24 cellular contexts compared by ENCODE assay signal in genomic region chr12:65853489-65854157, GRCh38. TPM values are rescaled to one million over a fixed set of nuclear protein-coding genes. Genes with fewer than 3 reads are reported as not detected.
DNase-seq lines count a peak whose midpoint lies in the region; ATAC-seq, FAIRE-seq and TF ChIP-seq lines count a peak whose summit lies in the region.
"Had no signal": no experiment of that assay in that cellular context is flagged by ENCODE, and none has a peak within 500 bp of the region (broad histone marks: within the 10 kb centered on the region; RNA-seq: fewer than 3 reads in every experiment).

No MANE protein-coding gene starts in this region.

- H3K27me3 Mint-ChIP-seq in CD4-positive, alpha-beta memory T cell: no peaks in the 10 kb centered on the region
- H3K27me3 Mint-ChIP-seq: stimulated activated memory B cell treated with anti-CD40 and anti-IgM and Interleukin-4, amounts not matched to agents 10 μg/mL and 1 μg/mL and 100 μg/mL, for 72 hours had no signal

- intact Hi-C loops in HCT116 (cut with micrococcal nuclease) (no loop called here), sigmoid colon (cut with DNase I) (no loop called here)
- intact Hi-C loops in CD4-positive, alpha-beta memory T cell (cut with micrococcal nuclease): no loop called here

- H3K9me2 ChIP-seq in HCT116 (ENCODE audit: insufficient read depth): no peaks in the 10 kb centered on the region

- peaks cover 44 to 83% of the 10 kb centered on the region in 2 experiments for H3K36me3 ChIP-seq in HCT116 (ENCODE audit: control insufficient read depth in 1 of 2, insufficient read depth in 2 of 2, low read length in 2 of 2)
- peaks cover 25 to 53% of the 10 kb centered on the region in 2 experiments for H3K36me3 ChIP-seq in keratinocyte (ENCODE audit: control insufficient read depth in 2 of 2, extremely low read depth in 1 of 2, insufficient read depth in 2 of 2, low read length in 2 of 2)
- H3K36me3 ChIP-seq in sigmoid colon: no peaks in the 10 kb centered on the region
- no peaks in the 10 kb centered on the region for H3K36me3 ChIP-seq in CD4-positive, alpha-beta memory T cell (ENCODE audit: insufficient read depth, low read length)
- H3K36me3 ChIP-seq: cardiac muscle cell, heart left ventricle, thoracic aorta had no signal

- H2AFZ ChIP-seq in HCT116 (ENCODE audit: low read depth, low read length, poor library complexity, severe bottlenecking) (no peak overlapping the region), keratinocyte (ENCODE audit: control insufficient read depth, low read length) (no peak overlapping the region)

- H3K27ac ChIP-seq in AG04450 (ENCODE audit: low read depth, low read length) (peak overlapping the region; percentile 42), HCT116 (ENCODE audit: low read depth, low read length) (peak overlapping the region; percentile 31; the same call in 1 of the 2 replicates), keratinocyte (ENCODE audit: control insufficient read depth, insufficient read depth, low read length) (no peak overlapping the region), sigmoid colon (no peak overlapping the region)
- H3K27ac ChIP-seq in CD4-positive, alpha-beta memory T cell (ENCODE audit: low read depth, low read length): no peak overlapping the region
- H3K27ac ChIP-seq: A549, cardiac muscle cell, heart left ventricle, thoracic aorta had no signal

- peak; percentile 23 for FAIRE-seq in keratinocyte (lab: Jason Lieb, UNC)
- FAIRE-seq: A549, GM19239, kidney had no signal

- no peaks in the 10 kb centered on the region for H3K36me3 Mint-ChIP-seq in CD4-positive, alpha-beta memory T cell
- H3K36me3 Mint-ChIP-seq: naive thymus-derived CD4-positive, alpha-beta T cell; stimulated activated memory B cell treated with anti-CD40 and anti-IgM and Interleukin-4, amounts not matched to agents 10 μg/mL and 1 μg/mL and 100 μg/mL, for 72 hours had no signal

- peaks cover 42% of the 10 kb centered on the region; the same call in 1 of the 2 replicates for H4K20me1 ChIP-seq in HCT116 (ENCODE audit: insufficient read depth)
- H4K20me1 ChIP-seq in keratinocyte (ENCODE audit: control insufficient read depth, extremely low read depth, insufficient read depth, low read length): peaks cover 35% of the 10 kb centered on the region

- H3K9me1 ChIP-seq in keratinocyte (ENCODE audit: control insufficient read depth, extremely low read depth, insufficient read depth, low read length): no peaks in the 10 kb centered on the region

- no peak overlapping the region for H3K4me2 ChIP-seq in HCT116 (ENCODE audit: low read length)
- H3K4me2 ChIP-seq in keratinocyte (ENCODE audit: control insufficient read depth, extremely low read depth, insufficient read depth, low read depth, low read length): no peak overlapping the region
- H3K4me2 ChIP-seq: A549 had no signal

- no peak for TF ChIP-seq EP300 in sigmoid colon (IDR thresholded peaks at IDR 0.05)

- H3K9me3 Mint-ChIP-seq in CD4-positive, alpha-beta memory T cell: no peaks in the 10 kb centered on the region
- H3K9me3 Mint-ChIP-seq: activated T-helper 1 cell treated with anti-CD3 and anti-CD28 coated beads, Interleukin-12 subunit alpha, Interleukin-12 subunit beta, Interleukin-2, Interleukin-4 antibody, amounts not matched to agents 30 ng/mL and 10 ng/mL and 1 ng/mL, durations not matched to agents 14 hours and 24 hours and 36 hours; H9; stimulated activated memory B cell treated with anti-CD40 and anti-IgM and Interleukin-4, amounts not matched to agents 10 μg/mL and 1 μg/mL and 100 μg/mL, for 72 hours had no signal

- DNase-seq in AG04450 (ENCODE audit: low read depth, low spot score) (no peak), HCT116 (ENCODE audit: low read depth, low spot score) (no peak), amniotic epithelial cell (ENCODE audit: low read depth) (peak; percentile 91), keratinocyte (ENCODE audit: low read depth, low spot score) (no peak), sigmoid colon (no peak), activated gamma-delta T cell treated with Interleukin-2 at 50 U/mL for 16 hours (no peak)
- no peak for DNase-seq in CD4-positive, alpha-beta memory T cell
- DNase-seq: activated CD8-positive, alpha-beta memory T cell treated with anti-CD3 and anti-CD28 coated beads for 24 hours; H9; heart left ventricle; KG1; kidney; naive thymus-derived CD4-positive, alpha-beta T cell; NCI-H1048; NCI-H510A treated with DMSO at 0.1 percent for 48 hours; SHP77; T-helper 2 cell had no signal

- 88 to 92% methylated on average over 13 of the region's 13 CpGs for WGBS in sigmoid colon, 2 donors

- H3K9ac ChIP-seq in HCT116 (ENCODE audit: low read length): no peak overlapping the region
- H3K9ac ChIP-seq in keratinocyte (ENCODE audit: control insufficient read depth, extremely low read depth, insufficient read depth, low read length): no peak overlapping the region

- dilution Hi-C loops in keratinocyte (cut with MboI; ENCODE audit: extremely low pct_ligation_motif_present, low sequenced_read_pairs): no loop called here

- no TSS peak for BruUV-seq in HCT116 (replicated peaks; lab: Mats Ljungman, UMichigan)

- no peak for TF ChIP-seq RAD21 in HCT116 (IDR thresholded peaks at IDR 0.05; ENCODE audit: low read depth)

- H3K79me2 ChIP-seq in HCT116 (ENCODE audit: insufficient read depth, low read length) (peaks cover 100% of the 10 kb centered on the region), keratinocyte (ENCODE audit: control insufficient read depth, insufficient read depth, low read length) (peaks cover 93% of the 10 kb centered on the region)

- no peak overlapping the region for H3K27ac Mint-ChIP-seq in CD4-positive, alpha-beta memory T cell
- H3K27ac Mint-ChIP-seq: activated T-helper 1 cell treated with anti-CD3 and anti-CD28 coated beads, Interleukin-12 subunit alpha, Interleukin-12 subunit beta, Interleukin-2, Interleukin-4 antibody, amounts not matched to agents 30 ng/mL and 10 ng/mL and 1 ng/mL, durations not matched to agents 14 hours and 24 hours and 36 hours; naive thymus-derived CD4-positive, alpha-beta T cell; stimulated activated memory B cell treated with anti-CD40 and anti-IgM and Interleukin-4, amounts not matched to agents 10 μg/mL and 1 μg/mL and 100 μg/mL, for 72 hours had no signal

- RAD21 ChIA-PET in HCT116 (lab: Charles Lee; ENCODE audit: low non-redundant PET in 1 of 2, low total read pairs in 2 of 2, uncharacterized antibody in 2 of 2, unreplicated experiment in 2 of 2): no interaction called here

- H3K4me3 ChIP-seq in AG04450 (ENCODE audit: low read depth, low read length) (no peak overlapping the region), HCT116 (replicated peaks in 1 of 2; ENCODE audit: low read depth in 1 of 2, low read length in 2 of 2) (no peak overlapping the region), keratinocyte (ENCODE audit: control insufficient read depth in 2 of 3, extremely low read depth in 1 of 3, insufficient read depth in 2 of 3, low read depth in 1 of 3, low read length in 3 of 3) (no peak overlapping the region), sigmoid colon (no peak overlapping the region)
- H3K4me3 ChIP-seq in CD4-positive, alpha-beta memory T cell (ENCODE audit: low read length in 2 of 2): no peak overlapping the region
- H3K4me3 ChIP-seq: A549, cardiac muscle cell, heart left ventricle, thoracic aorta had no signal

- TF ChIP-seq POLR2A in HCT116 (IDR thresholded peaks at IDR 0.05; ENCODE audit: borderline replicate concordance, extremely low read depth, insufficient read depth, insufficient read length) (no peak), sigmoid colon (IDR thresholded peaks at IDR 0.05) (no peak)

- H3K9me3 ChIP-seq in AG04450 (ENCODE audit: control insufficient read depth, insufficient read depth, low read length): no peaks in the 10 kb centered on the region
- no peaks in the 10 kb centered on the region for H3K9me3 ChIP-seq in HCT116 (ENCODE audit: control insufficient read depth in 1 of 2, insufficient read depth in 1 of 2, low read depth in 1 of 2, low read length in 2 of 2)
- no peaks in the 10 kb centered on the region for H3K9me3 ChIP-seq in keratinocyte (ENCODE audit: control insufficient read depth, low read depth, low read length)
- H3K9me3 ChIP-seq in sigmoid colon: no peaks in the 10 kb centered on the region
- no peaks in the 10 kb centered on the region for H3K9me3 ChIP-seq in CD4-positive, alpha-beta memory T cell (ENCODE audit: control insufficient read depth in 1 of 2, low read length in 2 of 2)
- H3K9me3 ChIP-seq: A549, heart left ventricle, thoracic aorta had no signal

- H3K4me1 ChIP-seq in HCT116 (ENCODE audit: control insufficient read depth in 1 of 2, insufficient read depth in 2 of 2, low read length in 2 of 2): peaks cover 9 to 66% of the 10 kb centered on the region in 2 experiments; a peak in 3 of 4 replicates
- H3K4me1 ChIP-seq in keratinocyte (ENCODE audit: control insufficient read depth, extremely low read depth, insufficient read depth, low read length): no peaks in the 10 kb centered on the region
- H3K4me1 ChIP-seq in sigmoid colon: no peaks in the 10 kb centered on the region
- H3K4me1 ChIP-seq in CD4-positive, alpha-beta memory T cell (ENCODE audit: insufficient read depth, low read length): no peaks in the 10 kb centered on the region
- H3K4me1 ChIP-seq: A549, heart left ventricle had no signal

- no peak for TF ChIP-seq CTCF in AG04450 (IDR thresholded peaks at IDR 0.05; ENCODE audit: low read depth, low read length)
- TF ChIP-seq CTCF in HCT116 (IDR thresholded peaks at IDR 0.05 in 2 of 3, conservative IDR thresholded peaks at IDR 0.05 in 1 of 3; ENCODE audit: borderline replicate concordance in 1 of 3, insufficient read depth in 1 of 3, low read depth in 2 of 3, low read length in 2 of 3): no peak
- TF ChIP-seq CTCF in keratinocyte (optimal IDR thresholded peaks at IDR 0.05 in 1 of 3, IDR thresholded peaks at IDR 0.05 in 1 of 3, conservative IDR thresholded peaks at IDR 0.05 in 1 of 3; ENCODE audit: extremely low read depth in 1 of 3, insufficient read depth in 2 of 3, low read length in 3 of 3): no peak
- no peak for TF ChIP-seq CTCF in sigmoid colon (IDR thresholded peaks at IDR 0.05)

- H3K4me1 Mint-ChIP-seq in CD4-positive, alpha-beta memory T cell: no peaks in the 10 kb centered on the region
- H3K4me1 Mint-ChIP-seq: naive thymus-derived CD4-positive, alpha-beta T cell; stimulated activated memory B cell treated with anti-CD40 and anti-IgM and Interleukin-4, amounts not matched to agents 10 μg/mL and 1 μg/mL and 100 μg/mL, for 72 hours had no signal

- H3K4me3 Mint-ChIP-seq in CD4-positive, alpha-beta memory T cell: no peak overlapping the region
- H3K4me3 Mint-ChIP-seq: activated T-helper 1 cell treated with anti-CD3 and anti-CD28 coated beads, Interleukin-12 subunit alpha, Interleukin-12 subunit beta, Interleukin-2, Interleukin-4 antibody, amounts not matched to agents 30 ng/mL and 10 ng/mL and 1 ng/mL, durations not matched to agents 14 hours and 24 hours and 36 hours; H9; naive thymus-derived CD4-positive, alpha-beta T cell; stimulated activated memory B cell treated with anti-CD40 and anti-IgM and Interleukin-4, amounts not matched to agents 10 μg/mL and 1 μg/mL and 100 μg/mL, for 72 hours had no signal

- ATAC-seq in HCT116: no peak
- ATAC-seq in activated CD4-positive, CD25-positive, alpha-beta regulatory T cell treated with anti-CD3 and anti-CD28 coated beads, Interleukin-2, amount 50 U/mL, for 24 hours: no peak
- ATAC-seq: A549; heart left ventricle; naive thymus-derived CD4-positive, alpha-beta T cell; stimulated activated memory B cell treated with anti-CD40 and anti-IgM and Interleukin-4, amounts not matched to agents 10 μg/mL and 1 μg/mL and 100 μg/mL, for 72 hours had no signal

- POLR2A ChIA-PET in AG04450 (lab: Yijun Ruan, JAX) (no interaction called here), HCT116 (lab: Charles Lee) (no interaction called here)
- POLR2A ChIA-PET in CD4-positive, alpha-beta memory T cell (lab: Charles Lee; ENCODE audit: partially characterized antibody): no interaction called here

- CTCF ChIA-PET in AG04450 (lab: Charles Lee) (no interaction called here), HCT116 (lab: Charles Lee) (no interaction called here)
- CTCF ChIA-PET in CD4-positive, alpha-beta memory T cell (lab: Charles Lee; ENCODE audit: partially characterized antibody): no interaction called here

- H3K27me3 ChIP-seq in AG04450 (ENCODE audit: control insufficient read depth, insufficient read depth, low read length): no peaks in the 10 kb centered on the region
- no peaks in the 10 kb centered on the region for H3K27me3 ChIP-seq in HCT116 (ENCODE audit: insufficient read depth, low read length)
- H3K27me3 ChIP-seq in keratinocyte (ENCODE audit: control insufficient read depth, extremely low read depth, insufficient read depth, low read length): no peaks in the 10 kb centered on the region
- no peaks in the 10 kb centered on the region for H3K27me3 ChIP-seq in sigmoid colon
- no peaks in the 10 kb centered on the region for H3K27me3 ChIP-seq in CD4-positive, alpha-beta memory T cell (ENCODE audit: insufficient read depth, low read length)
- H3K27me3 ChIP-seq: cardiac muscle cell, heart left ventricle had no signal

RNA-seq across cellular contexts. Expression of gene HMGA2, which starts 29.3 kb away (rescaled TPM):
- polyA plus RNA-seq in AG04450 (2011; rRNA removed) (81.6 and 99.2 TPM in 2 replicates), keratinocyte (64.8 to 122 TPM (median 81.0 TPM) in 3 replicates), sigmoid colon (1 to 10 TPM; 1.6 to 1.8 (median 1.6) TPM)
- polyA minus RNA-seq in AG04450 (2011; rRNA and poly(A)+ RNA removed): 54.5 and 76.0 TPM in 2 replicates
- total RNA-seq in HCT116 (2021; ENCODE audit: unreplicated experiment) (215 TPM), sigmoid colon (under 1 TPM in 3 of 4 donors, not detected in 1; under 0.01 to 0.54 (median 0.36) TPM)
- polyA plus RNA-seq in HCT116 (2012): 53.9 and 72.1 TPM in 2 replicates
- polyA plus RNA-seq in keratinocyte (2011; ENCODE audit: low read depth): 7.8 TPM
- polyA plus RNA-seq in keratinocyte (2011; cell fraction: cytosol; rRNA removed): 59.5 and 111 TPM in 2 replicates
- polyA plus RNA-seq in keratinocyte (2011; cell fraction: nucleus; rRNA removed): 150 and 155 TPM in 2 replicates
- polyA plus RNA-seq in keratinocyte (2012; ENCODE audit: low replicate concordance): 15.2 and 97.6 TPM in 2 replicates
- 40.2 to 165 TPM (median 59.4 TPM) in 3 replicates for polyA minus RNA-seq in keratinocyte
- polyA minus RNA-seq in keratinocyte (2011; cell fraction: cytosol; rRNA and poly(A)+ RNA removed): 152 TPM
- polyA minus RNA-seq in keratinocyte (2011; cell fraction: nucleus; rRNA and poly(A)+ RNA removed): 169 and 356 TPM in 2 replicates
- not detected for total RNA-seq in CD4-positive, alpha-beta memory T cell
- not detected for polyA plus RNA-seq in CD4-positive, alpha-beta memory T cell
- polyA plus RNA-seq: naive thymus-derived CD4-positive, alpha-beta T cell had no signal

Comparison
In these comparisons a context has a peak if more than half of its experiments do, and no peak if none do; other contexts are left out.
1. H3K27ac ChIP-seq: peak in AG04450 (single experiment) and HCT116 (single experiment); none in keratinocyte (single experiment), sigmoid colon (0 of 4) and CD4-positive, alpha-beta memory T cell (single experiment).